8 cellular contexts compared by ENCODE assay signal in the genomic region with DNA sequence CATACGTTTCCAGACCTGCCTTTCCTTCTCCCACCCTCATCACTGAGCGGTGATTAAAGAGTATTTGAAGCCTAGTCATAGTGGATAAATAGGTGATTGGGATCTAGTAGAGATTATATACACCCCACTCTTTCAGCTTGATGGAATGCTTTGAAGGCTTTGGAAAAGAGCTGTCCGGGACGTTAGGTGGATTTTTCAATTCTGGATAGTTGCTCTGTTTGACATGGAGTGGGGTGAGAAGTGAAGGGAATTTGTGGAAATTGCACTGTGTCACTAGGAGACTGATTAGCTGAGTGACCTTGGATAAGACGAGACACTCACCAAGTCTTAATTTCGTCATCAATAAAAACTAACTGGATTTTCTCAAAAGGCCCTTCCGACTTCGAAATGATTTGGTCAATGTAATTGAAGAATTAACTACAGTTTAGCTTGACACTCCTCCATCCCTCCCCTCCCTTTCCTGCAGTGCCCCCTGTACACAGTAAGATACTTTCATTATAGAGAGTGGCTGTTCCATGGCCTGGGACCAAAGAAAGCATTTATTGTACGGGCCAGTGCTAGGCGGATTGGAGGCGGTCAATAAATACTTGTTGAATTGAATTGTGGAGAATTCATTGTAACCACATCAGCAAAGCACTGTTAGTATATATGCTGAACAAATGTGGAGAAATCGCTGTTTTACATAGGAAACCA. TPM values are rescaled to one million over a fixed set of nuclear protein-coding genes. Genes with fewer than 3 reads are reported as not detected.
DNase-seq lines count a peak whose midpoint lies in the region; ATAC-seq, FAIRE-seq and TF ChIP-seq lines count a peak whose summit lies in the region.

No MANE protein-coding gene starts in this region.

- peak overlapping the region; percentile 87 to 95 for H3K4me3 ChIP-seq in kidney (ENCODE audit: low read length in 2 of 2)

- H3K27me3 Mint-ChIP-seq in HFFc6 (ENCODE audit: insufficient read depth) = no peaks in the 10 kb centered on the region; the same call in none of the 2 replicates

- peak overlapping the region; percentile 88 to 99 for H3K9ac ChIP-seq in kidney (ENCODE audit: low read length in 2 of 2)

- FAIRE-seq in kidney (lab: Jason Lieb, UNC) = no peak

- H3K36me3 ChIP-seq in kidney (ENCODE audit: control insufficient read depth in 1 of 2, insufficient read depth in 2 of 2, low read length in 2 of 2) = no peaks in the 10 kb centered on the region

- H3K4me3 Mint-ChIP-seq in HFFc6 = peak overlapping the region; percentile 89
- H3K4me3 Mint-ChIP-seq in stimulated activated effector memory CD8-positive, alpha-beta T cell treated with anti-CD3 and anti-CD28 coated beads, Interleukin-12 subunit alpha, Interleukin-12 subunit beta, amount 100 ng/mL, for 72 hours = peak overlapping the region; percentile 88

- H3K36me3 Mint-ChIP-seq in HFFc6 (ENCODE audit: low read depth) = peaks cover 21% of the 10 kb centered on the region
- H3K36me3 Mint-ChIP-seq in stimulated activated effector memory CD8-positive, alpha-beta T cell treated with anti-CD3 and anti-CD28 coated beads, Interleukin-12 subunit alpha, Interleukin-12 subunit beta, amount 100 ng/mL, for 72 hours = peaks cover 34% of the 10 kb centered on the region

- peaks cover 29% of the 10 kb centered on the region for H3K4me1 Mint-ChIP-seq in HFFc6 (ENCODE audit: low read depth)
- H3K4me1 Mint-ChIP-seq in stimulated activated effector memory CD8-positive, alpha-beta T cell treated with anti-CD3 and anti-CD28 coated beads, Interleukin-12 subunit alpha, Interleukin-12 subunit beta, amount 100 ng/mL, for 72 hours = peaks cover 21% of the 10 kb centered on the region

- intact Hi-C loops in kidney (cut with DNase I) = no loop called here

- peak overlapping the region; percentile 97 for H3K27ac Mint-ChIP-seq in HFFc6
- peak overlapping the region; percentile 95 for H3K27ac Mint-ChIP-seq in stimulated activated effector memory CD8-positive, alpha-beta T cell treated with anti-CD3 and anti-CD28 coated beads, Interleukin-12 subunit alpha, Interleukin-12 subunit beta, amount 100 ng/mL, for 72 hours

- TF ChIP-seq CTCF in 22Rv1 (IDR thresholded peaks at IDR 0.05) = no peak
- TF ChIP-seq CTCF in HFFc6 (IDR thresholded peaks at IDR 0.05) = no peak
- TF ChIP-seq CTCF in kidney (IDR thresholded peaks at IDR 0.05; ENCODE audit: borderline replicate concordance, extremely low read depth, insufficient read depth) = no peak

- H3K4me1 ChIP-seq in kidney (ENCODE audit: control insufficient read depth in 1 of 2, insufficient read depth in 1 of 2, low read depth in 1 of 2, low read length in 2 of 2) = peaks cover 6% of the 10 kb centered on the region in 2 donors

- DNase-seq in HFFc6 (no peak), astrocyte of the hippocampus (ENCODE audit: low read depth, low spot score) (peak; percentile 59), kidney (no peak), NCI-H2081 treated with DMSO at 0.1 percent for 48 hours (lab: John Stamatoyannopoulos, UW) (no peak)
- no peak for DNase-seq in stimulated activated effector memory CD8-positive, alpha-beta T cell treated with anti-CD3 and anti-CD28 coated beads, Interleukin-12 subunit alpha, Interleukin-12 subunit beta, amount 100 ng/mL, for 72 hours (ENCODE audit: low spot score in 2 of 2)

- H3K27ac ChIP-seq in 22Rv1 (peak overlapping the region; percentile 72), kidney (ENCODE audit: low read depth in 2 of 2, low read length in 2 of 2) (peak overlapping the region; percentile 53 to 74)

- no peaks in the 10 kb centered on the region for H3K9me3 Mint-ChIP-seq in HFFc6
- H3K9me3 Mint-ChIP-seq in stimulated activated effector memory CD8-positive, alpha-beta T cell treated with anti-CD3 and anti-CD28 coated beads, Interleukin-12 subunit alpha, Interleukin-12 subunit beta, amount 100 ng/mL, for 72 hours = no peaks in the 10 kb centered on the region

- no peaks in the 10 kb centered on the region for H3K9me3 ChIP-seq in kidney (ENCODE audit: control insufficient read depth in 1 of 2, low read length in 2 of 2)

- ATAC-seq in stimulated activated effector memory CD8-positive, alpha-beta T cell treated with anti-CD3 and anti-CD28 coated beads, Interleukin-12 subunit alpha, Interleukin-12 subunit beta, amount 100 ng/mL, for 72 hours = no peak
- ATAC-seq in HG03108 (IDR thresholded peaks at IDR 0.05; ENCODE audit: unreplicated experiment) (no peak), HG02970 (IDR thresholded peaks at IDR 0.05; ENCODE audit: low FRiP score, unreplicated experiment) (no peak)

RNA-seq across cellular contexts. Expression of a gene that starts 1.0 kb away (rescaled TPM):
- 10 to 100 TPM; 55.9 to 77.4 (median 63.1) TPM for total RNA-seq in HFFc6 (2021; fragmentation: NEBNext Ultra II Directional; extraction: Animal tissue kit (Norgen Biotek cat#: 25700))
- total RNA-seq in kidney = 76.6 TPM
- 7.7 TPM for polyA plus RNA-seq in kidney (ENCODE audit: insufficient read depth, low read depth, low replicate concordance)

RNA-seq across cellular contexts. Expression of a gene that starts 33.2 kb away (rescaled TPM):
- total RNA-seq in HFFc6 (2021; fragmentation: NEBNext Ultra II Directional; extraction: Animal tissue kit (Norgen Biotek cat#: 25700)) = 1 to 10 TPM; 8.2 to 9.8 (median 9.2) TPM
- total RNA-seq in kidney = 12.4 TPM
- 10.8 TPM for polyA plus RNA-seq in kidney (ENCODE audit: insufficient read depth, low read depth, low replicate concordance)

RNA-seq across cellular contexts. Expression of a gene that starts 40.5 kb away (rescaled TPM):
- total RNA-seq in HFFc6 (2021; fragmentation: NEBNext Ultra II Directional; extraction: Animal tissue kit (Norgen Biotek cat#: 25700)) = not detected
- total RNA-seq in kidney = 10.0 TPM
- polyA plus RNA-seq in kidney (ENCODE audit: insufficient read depth, low read depth, low replicate concordance) = 198 TPM
